Comparison of ENCODE assay signal across 20 cellular contexts in genomic region chr16:74825016-74825415, GRCh38. TPM values are rescaled to one million over a fixed set of nuclear protein-coding genes. Genes with fewer than 3 reads are reported as not detected.
DNase-seq lines count a peak whose midpoint lies in the region; ATAC-seq and TF ChIP-seq lines count a peak whose summit lies in the region.
"Had no signal": no experiment of that assay in that cellular context is flagged by ENCODE, and none has a peak within 500 bp of the region (broad histone marks: within the 10 kb centered on the region; RNA-seq: fewer than 3 reads in every experiment).

No MANE protein-coding gene starts in this region.

- CTCF ChIA-PET in HEK293 (lab: Yijun Ruan, JAX), result interaction anchor here (0.6 to 1.1 kb wide), 4 partner anchors 11 to 1174 kb away, joined by 3 read pairs; no protein-coding TSS in a partner anchor

- TF ChIP-seq CTCF in left ventricle myocardium inferior (IDR thresholded peaks at IDR 0.05; ENCODE audit: borderline replicate concordance) (no peak), HEK293 (tag by site-specific recombination; IDR thresholded peaks at IDR 0.05) (no peak), esophagus muscularis mucosa (IDR thresholded peaks at IDR 0.05) (no peak)

- H3K9ac ChIP-seq in neuronal stem cell (ENCODE audit: low read depth, low read length, poor library complexity), result no peak overlapping the region
- H3K9ac ChIP-seq: BLaER1 treated with 17β-estradiol and CSF1 and Interleukin-3, amounts not matched to agents 10 nM and 100 nM had no signal

- no peak overlapping the region for H2BK5ac ChIP-seq in neuronal stem cell (ENCODE audit: low read length)

- no peak overlapping the region for H2BK12ac ChIP-seq in neuronal stem cell (ENCODE audit: low read length)

- no peak for TF ChIP-seq POLR2A in esophagus muscularis mucosa (IDR thresholded peaks at IDR 0.05; ENCODE audit: low read depth)

- DNase-seq in cardiac septum (ENCODE audit: low spot score) (peak; percentile 15), left ventricle myocardium inferior (no peak), esophagus muscularis mucosa (ENCODE audit: extremely low spot score) (peak; percentile 45), neuronal stem cell (ENCODE audit: low spot score) (no peak), NCI-H128 (lab: John Stamatoyannopoulos, UW; ENCODE audit: unreplicated experiment) (no peak)
- no peak for DNase-seq in activated naive CD4-positive, alpha-beta T cell (lab: John Stamatoyannopoulos, UW)
- DNase-seq: AML-193; Caco-2; Calu3; CD4-positive, alpha-beta T cell; CD8-positive, alpha-beta T cell; DMS79 treated with DMSO at 0.1 percent for 48 hours; GF-D8 had no signal

- WGBS in esophagus muscularis mucosa, result 93% methylated on average over 3 of the region's 3 CpGs
- no CpG with 5 or more reads among the region's 3 CpGs for WGBS in neuronal stem cell (ENCODE audit: extremely low coverage in 2 of 2, insufficient read length in 2 of 2, insufficient replicate concordance in 1 of 2), 2 donors

- H3K4me3 ChIP-seq in left ventricle myocardium inferior (no peak overlapping the region), HEK293 (ENCODE audit: low read depth, low read length) (no peak overlapping the region), esophagus muscularis mucosa (no peak overlapping the region), neuronal stem cell (ENCODE audit: low read length in 2 of 2) (no peak overlapping the region)
- H3K4me3 ChIP-seq: A549; BLaER1 treated with 17β-estradiol and CSF1 and Interleukin-3, amounts not matched to agents 10 nM and 100 nM had no signal

- intact Hi-C loops in cardiac septum (cut with DNase I), result no loop called here
- intact Hi-C loops in left ventricle myocardium inferior (cut with micrococcal nuclease), result no loop called here
- intact Hi-C loops in esophagus muscularis mucosa (cut with DNase I), result no loop called here

- H3K79me1 ChIP-seq in neuronal stem cell (ENCODE audit: low read depth, low read length), result no peaks in the 10 kb centered on the region

- no peak for ATAC-seq in GM21786 (IDR thresholded peaks at IDR 0.05; ENCODE audit: unreplicated experiment)
- ATAC-seq: A549; CD8-positive, alpha-beta T cell had no signal

- no peak for TF ChIP-seq EP300 in esophagus muscularis mucosa (IDR thresholded peaks at IDR 0.05)

- H2BK120ac ChIP-seq in neuronal stem cell (ENCODE audit: low read depth, low read length), result no peak overlapping the region

- H2AK5ac ChIP-seq in neuronal stem cell (ENCODE audit: low read depth, low read length), result peak overlapping the region; percentile 31

- H3K27me3 ChIP-seq in left ventricle myocardium inferior (ENCODE audit: low read depth) (peaks cover 14% of the 10 kb centered on the region), esophagus muscularis mucosa (no peaks in the 10 kb centered on the region), neuronal stem cell (ENCODE audit: control insufficient read depth in 3 of 3, insufficient read depth in 3 of 3, low read depth in 1 of 3, low read length in 3 of 3) (no peaks in the 10 kb centered on the region)
- H3K27me3 ChIP-seq: BLaER1 treated with 17β-estradiol and CSF1 and Interleukin-3, amounts not matched to agents 10 nM and 100 nM had no signal

- H3K27ac ChIP-seq in left ventricle myocardium inferior (replicated peaks), result no peak overlapping the region
- no peak overlapping the region for H3K27ac ChIP-seq in HEK293 (ENCODE audit: extremely low read depth, low read depth, low read length)
- no peak overlapping the region for H3K27ac ChIP-seq in esophagus muscularis mucosa (replicated peaks in 1 of 4)
- H3K27ac ChIP-seq in neuronal stem cell (replicated peaks; ENCODE audit: low read length), result no peak overlapping the region
- H3K27ac ChIP-seq: 22Rv1; A549; BLaER1 treated with 17β-estradiol and CSF1 and Interleukin-3, amounts not matched to agents 10 nM and 100 nM; C4-2B had no signal

- H3K36me3 ChIP-seq in left ventricle myocardium inferior, result no peaks in the 10 kb centered on the region
- H3K36me3 ChIP-seq in HEK293 (ENCODE audit: control insufficient read depth in 2 of 2, insufficient read depth in 1 of 2, low read length in 2 of 2), result no peaks in the 10 kb centered on the region
- no peaks in the 10 kb centered on the region for H3K36me3 ChIP-seq in esophagus muscularis mucosa
- H3K36me3 ChIP-seq in neuronal stem cell (replicated peaks in 1 of 2; ENCODE audit: control insufficient read depth in 2 of 2, insufficient read depth in 2 of 2, low read length in 2 of 2), result no peaks in the 10 kb centered on the region
- H3K36me3 ChIP-seq: BLaER1 treated with 17β-estradiol and CSF1 and Interleukin-3, amounts not matched to agents 10 nM and 100 nM had no signal

- H2AFZ ChIP-seq in neuronal stem cell (ENCODE audit: low read length), result no peak overlapping the region

- H3K9me3 ChIP-seq in left ventricle myocardium inferior (replicated peaks) (peaks cover 44% of the 10 kb centered on the region), HEK293 (ENCODE audit: control insufficient read depth, insufficient read depth, low read depth, low read length) (no peaks in the 10 kb centered on the region), esophagus muscularis mucosa (peaks cover 0 to 24% (median 10%) of the 10 kb centered on the region in 4 donors), neuronal stem cell (replicated peaks in 1 of 2; ENCODE audit: control insufficient read depth in 2 of 2, insufficient read depth in 1 of 2, low read depth in 1 of 2, low read length in 2 of 2) (peaks cover 2 to 16% of the 10 kb centered on the region in 2 donors)
- H3K9me3 ChIP-seq: Caco-2 had no signal

- no peak overlapping the region for H4K91ac ChIP-seq in neuronal stem cell (ENCODE audit: low read depth, low read length, poor library complexity)

- no peak overlapping the region for H2BK15ac ChIP-seq in neuronal stem cell (ENCODE audit: low read length)

- no peak overlapping the region for H3K18ac ChIP-seq in neuronal stem cell (ENCODE audit: low read length)

- H3K4ac ChIP-seq in neuronal stem cell (ENCODE audit: low read length), result no peak overlapping the region

- H3K4me2 ChIP-seq in neuronal stem cell (ENCODE audit: insufficient read depth, low read length, poor library complexity, severe bottlenecking), result no peak overlapping the region
- H3K4me2 ChIP-seq: A549; BLaER1 treated with 17β-estradiol and CSF1 and Interleukin-3, amounts not matched to agents 10 nM and 100 nM had no signal

- H4K8ac ChIP-seq in neuronal stem cell (ENCODE audit: low read depth, low read length), result no peak overlapping the region

- POLR2A ChIA-PET in HEK293 (lab: Yijun Ruan, JAX), result no interaction called here

- H3K23ac ChIP-seq in neuronal stem cell (ENCODE audit: low read depth, low read length, poor library complexity), result no peak overlapping the region

- no peak overlapping the region for H3K14ac ChIP-seq in neuronal stem cell (ENCODE audit: low read length)

- no peaks in the 10 kb centered on the region for H3K4me1 ChIP-seq in left ventricle myocardium inferior
- no peaks in the 10 kb centered on the region for H3K4me1 ChIP-seq in HEK293 (ENCODE audit: control insufficient read depth, insufficient read depth, low read length)
- H3K4me1 ChIP-seq in esophagus muscularis mucosa, result no peaks in the 10 kb centered on the region
- no peaks in the 10 kb centered on the region for H3K4me1 ChIP-seq in neuronal stem cell (ENCODE audit: control insufficient read depth in 2 of 2, insufficient read depth in 1 of 2, low read depth in 1 of 2, low read length in 2 of 2)
- H3K4me1 ChIP-seq: A549; BLaER1 treated with 17β-estradiol and CSF1 and Interleukin-3, amounts not matched to agents 10 nM and 100 nM had no signal

TF ChIP-seq in HEK293, 187 proteins besides CTCF, POLR2A, EP300 and RAD21:
- TF ChIP-seq ZNF600 (tag by site-specific recombination; IDR thresholded peaks at IDR 0.05) (no peak), ZNF184 (tag by site-specific recombination; IDR thresholded peaks at IDR 0.05) (peak; percentile 86; the same call in 1 of the 2 replicates)

RNA-seq across cellular contexts. Expression of gene FA2H, which starts 50.4 kb away (rescaled TPM):
- total RNA-seq in cardiac septum (not detected), left ventricle myocardium inferior (not detected), esophagus muscularis mucosa (under 1 TPM in 3 of 4 donors, not detected in 1; 0.50 to 0.92 (median 0.52) TPM)
- polyA plus RNA-seq in neuronal stem cell (2013, experiment 1 of 2), result 0.06 TPM
- 0.07 TPM for polyA plus RNA-seq in neuronal stem cell (2013, experiment 2 of 2)
- total RNA-seq: CD4-positive, alpha-beta T cell; CD8-positive, alpha-beta T cell had no signal
- polyA plus RNA-seq: BJ had no signal

Comparison
In these comparisons a context has a peak if more than half of its experiments do, and no peak if none do; other contexts are left out.
1. DNase-seq: peak in cardiac septum (single experiment) and esophagus muscularis mucosa (single experiment); none in left ventricle myocardium inferior (single experiment), neuronal stem cell (single experiment), activated naive CD4-positive, alpha-beta T cell (0 of 4) and NCI-H128 (single experiment).